8 cellular contexts compared by ENCODE assay signal in the genomic region with DNA sequence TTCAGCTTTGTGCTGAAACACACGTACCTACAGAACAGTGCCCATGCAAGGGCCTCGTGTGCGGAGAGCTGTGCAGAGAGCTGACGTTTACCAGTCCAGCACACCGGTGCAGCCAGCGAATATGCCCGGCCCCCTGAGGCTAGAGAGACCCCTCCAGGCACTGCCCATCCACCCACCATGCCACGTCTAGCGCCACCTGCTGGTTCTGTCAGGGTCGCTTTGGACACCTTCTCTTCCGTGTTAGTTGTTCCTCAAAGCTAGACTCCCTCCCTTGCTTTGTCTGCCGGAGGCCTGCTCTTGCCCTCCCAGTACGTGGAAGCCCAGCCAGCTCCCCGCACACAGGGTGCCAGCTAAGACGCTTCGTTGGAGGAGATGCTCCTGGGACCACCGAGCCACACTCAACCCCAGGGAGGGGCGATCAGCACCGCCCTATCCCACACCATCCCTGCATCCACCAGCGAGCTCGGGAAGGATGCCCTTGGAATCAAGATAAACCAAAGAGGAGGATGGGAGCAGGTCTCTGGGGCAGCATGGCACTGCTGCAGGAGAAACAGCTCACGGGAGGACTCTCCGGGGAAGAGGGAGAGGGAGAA. TPM values are rescaled to one million over a fixed set of nuclear protein-coding genes. Genes with fewer than 3 reads are reported as not detected.
DNase-seq lines count a peak whose midpoint lies in the region; ATAC-seq and TF ChIP-seq lines count a peak whose summit lies in the region.

No MANE protein-coding gene starts in this region.

- no peak overlapping the region for H3K27ac Mint-ChIP-seq in activated T-cell treated with anti-CD3 and anti-CD28 coated beads, Interleukin-2, amount 50 U/mL, for 72 hours

- no peak overlapping the region for H3K4me3 ChIP-seq in NB4 (ENCODE audit: low read depth, low read length)

- no peak for TF ChIP-seq POLR2A in NB4 (IDR thresholded peaks at IDR 0.05; ENCODE audit: extremely low read depth, insufficient read length)

- H3K4me1 Mint-ChIP-seq in activated T-cell treated with anti-CD3 and anti-CD28 coated beads, Interleukin-2, amount 50 U/mL, for 72 hours (ENCODE audit: low read depth), result no peaks in the 10 kb centered on the region

- peak in 1 of 2 donors; percentile 27 for ATAC-seq in activated T-cell treated with anti-CD3 and anti-CD28 coated beads, Interleukin-2, amount 50 U/mL, for 72 hours (replicated peaks in 1 of 2)
- ATAC-seq in left ventricle myocardium superior (peak; percentile 12), GM18502 (IDR thresholded peaks at IDR 0.05; ENCODE audit: poor library complexity, unreplicated experiment) (no peak)

- intact Hi-C loops in left ventricle myocardium superior (cut with micrococcal nuclease), result no loop called here

- no peaks in the 10 kb centered on the region for H3K9me3 Mint-ChIP-seq in activated T-cell treated with anti-CD3 and anti-CD28 coated beads, Interleukin-2, amount 50 U/mL, for 72 hours

- peak; percentile 4 for DNase-seq in DMS53 treated with DMSO at 0.1 percent for 48 hours (lab: John Stamatoyannopoulos, UW; ENCODE audit: unreplicated experiment)
- peak; percentile 55 for DNase-seq in NB4 (ENCODE audit: low read depth)
- peak; percentile 38 to 47 for DNase-seq in activated T-cell treated with anti-CD3 and anti-CD28 coated beads, Interleukin-2, amount 50 U/mL, for 72 hours
- peak; percentile 56 for DNase-seq in left ventricle myocardium superior
- peak; percentile 52 for DNase-seq in stimulated activated CD4-positive, alpha-beta T cell treated with anti-CD3 and anti-CD28 coated beads, Interleukin-4, amount 100 ng/mL, for 24 hours
- DNase-seq in NCI-H345 (lab: John Stamatoyannopoulos, UW), result no peak
- no peak for DNase-seq in GDM1 (lab: John Stamatoyannopoulos, UW)

- no peaks in the 10 kb centered on the region for H3K27me3 Mint-ChIP-seq in activated T-cell treated with anti-CD3 and anti-CD28 coated beads, Interleukin-2, amount 50 U/mL, for 72 hours (ENCODE audit: low read depth)

- TF ChIP-seq CTCF in NB4 (IDR thresholded peaks at IDR 0.05; ENCODE audit: low read depth, low read length), result peak; percentile 80

- H3K36me3 Mint-ChIP-seq in activated T-cell treated with anti-CD3 and anti-CD28 coated beads, Interleukin-2, amount 50 U/mL, for 72 hours (ENCODE audit: insufficient read depth in 2 of 2), result peaks cover 0 to 4% of the 10 kb centered on the region in 2 donors

- H3K4me3 Mint-ChIP-seq in activated T-cell treated with anti-CD3 and anti-CD28 coated beads, Interleukin-2, amount 50 U/mL, for 72 hours, result no peak overlapping the region

RNA-seq across cellular contexts. Expression of a gene that starts 43.4 kb away (rescaled TPM):
- total RNA-seq in activated T-cell treated with anti-CD3 and anti-CD28 coated beads, Interleukin-2, amount 50 U/mL, for 72 hours, result 10 to 100 TPM; 26.2 to 35.8 TPM
- 81.7 TPM for total RNA-seq in left ventricle myocardium superior

RNA-seq across cellular contexts. Expression of a gene that starts 47.0 kb away (rescaled TPM):
- 10 to 100 TPM in 1 of 2 donors, 1 to 10 TPM in 1; 8.0 to 10.6 TPM for total RNA-seq in activated T-cell treated with anti-CD3 and anti-CD28 coated beads, Interleukin-2, amount 50 U/mL, for 72 hours
- total RNA-seq in left ventricle myocardium superior, result 0.32 TPM

Comparison
In these comparisons a context has a peak if more than half of its experiments do, and no peak if none do; other contexts are left out.
1. DNase-seq: peak in DMS53 treated with DMSO at 0.1 percent for 48 hours (single experiment), NB4 (single experiment), activated T-cell treated with anti-CD3 and anti-CD28 coated beads, Interleukin-2, amount 50 U/mL, for 72 hours (2 of 2), left ventricle myocardium superior (single experiment) and stimulated activated CD4-positive, alpha-beta T cell treated with anti-CD3 and anti-CD28 coated beads, Interleukin-4, amount 100 ng/mL, for 24 hours (single experiment); none in NCI-H345 (single experiment) and GDM1 (single experiment).